ENCODE assay signal across 1 cellular context in genomic region chr3:193848547-193848946, GRCh38.
TF ChIP-seq lines count a peak whose summit lies in the region.

No MANE protein-coding gene starts in this region.

TF ChIP-seq in GM12878, 131 proteins besides CTCF, POLR2A, EP300 and RAD21 (continued from another document):
- TF ChIP-seq USF1 (IDR thresholded peaks at IDR 0.05; ENCODE audit: borderline replicate concordance, extremely low read length, insufficient read depth, low read depth, low read length) (no peak), RELA (IDR thresholded peaks at IDR 0.05; ENCODE audit: borderline replicate concordance, partially characterized antibody) (no peak), SUPT20H (IDR thresholded peaks at IDR 0.05; ENCODE audit: borderline replicate concordance, control insufficient read depth, low read depth, low read length) (no peak), YBX1 (IDR thresholded peaks at IDR 0.05) (no peak), ZBED1 (IDR thresholded peaks at IDR 0.05; ENCODE audit: borderline replicate concordance) (no peak), HCFC1 (IDR thresholded peaks at IDR 0.05; ENCODE audit: low read length) (no peak), CREB1 (IDR thresholded peaks at IDR 0.05; ENCODE audit: low read depth) (no peak), MEF2A (IDR thresholded peaks at IDR 0.05; ENCODE audit: insufficient read depth, low read depth, low read length) (no peak), STAT1 (conservative IDR thresholded peaks at IDR 0.05) (no peak), FOS (IDR thresholded peaks at IDR 0.05; ENCODE audit: borderline replicate concordance, extremely low read depth, insufficient read length) (no peak), NFXL1 (IDR thresholded peaks at IDR 0.05; ENCODE audit: borderline replicate concordance) (no peak), KAT2A (conservative IDR thresholded peaks at IDR 0.05; ENCODE audit: control insufficient read depth, low read depth, low read length) (no peak), IKZF1 (conservative IDR thresholded peaks at IDR 0.05) (no peak)
